9 cellular contexts compared by ENCODE assay signal in genomic region chr3:189144645-189145044, GRCh38. TPM values are rescaled to one million over a fixed set of nuclear protein-coding genes. Genes with fewer than 3 reads are reported as not detected.
A peak's percentile ranks its signal among the peaks of the same experiment; 100 is the strongest.
DNase-seq lines count a peak whose midpoint lies in the region; ATAC-seq and TF ChIP-seq lines count a peak whose summit lies in the region.
"Had no signal": no experiment of that assay in that cellular context is flagged by ENCODE, and none has a peak within 500 bp of the region (broad histone marks: within the 10 kb centered on the region; RNA-seq: fewer than 3 reads in every experiment).

No MANE protein-coding gene starts in this region.

- intact Hi-C loops in Right ventricle myocardium superior (cut with DNase I) = loop anchor here (5.0 kb wide), 2 partner anchors 187 to 1402 kb away; no protein-coding TSS in a partner anchor
- intact Hi-C loops in vagina (cut with DNase I) = loop anchor here (5.0 to 10.0 kb wide), 3 partner anchors 187 to 1410 kb away; no protein-coding TSS in a partner anchor

- ATAC-seq in Right ventricle myocardium superior (ENCODE audit: poor library complexity) (peak; percentile 67), RWPE2 (ENCODE audit: low read depth) (peak; percentile 56; the same call in 2 of the 3 replicates), foreskin keratinocyte (peak; percentile 20), GM21515 (IDR thresholded peaks at IDR 0.05; ENCODE audit: unreplicated experiment) (no peak)

- H3K9me3 ChIP-seq in right atrium auricular region = no peaks in the 10 kb centered on the region
- H3K9me3 ChIP-seq in RWPE2 (ENCODE audit: severe bottlenecking) = no peaks in the 10 kb centered on the region
- no peaks in the 10 kb centered on the region for H3K9me3 ChIP-seq in vagina

- peaks cover 0 to 5% of the 10 kb centered on the region in 2 donors for H3K4me1 ChIP-seq in right atrium auricular region
- H3K4me1 ChIP-seq in RWPE2 (ENCODE audit: insufficient read depth, poor library complexity, severe bottlenecking) = no peaks in the 10 kb centered on the region
- H3K4me1 ChIP-seq in foreskin keratinocyte = no peaks in the 10 kb centered on the region
- peaks cover 14% of the 10 kb centered on the region for H3K4me1 ChIP-seq in vagina
- H3K4me1 ChIP-seq: parathyroid adenoma had no signal

- H3K4me3 ChIP-seq in right atrium auricular region (no peak overlapping the region), RWPE2 (ENCODE audit: severe bottlenecking) (no peak overlapping the region), vagina (no peak overlapping the region)

- H3K27ac ChIP-seq in right atrium auricular region (no peak overlapping the region), RWPE2 (ENCODE audit: poor library complexity, severe bottlenecking) (no peak overlapping the region), foreskin keratinocyte (no peak overlapping the region), vagina (peak overlapping the region; percentile 36)
- H3K27ac ChIP-seq: parathyroid adenoma had no signal

- no peaks in the 10 kb centered on the region for H3K36me3 ChIP-seq in right atrium auricular region
- H3K36me3 ChIP-seq in RWPE2 (ENCODE audit: low read depth) = no peaks in the 10 kb centered on the region
- no peaks in the 10 kb centered on the region for H3K36me3 ChIP-seq in vagina

- no peak for TF ChIP-seq POLR2A in vagina (IDR thresholded peaks at IDR 0.05)
- TF ChIP-seq POLR2A in erythroblast (IDR thresholded peaks at IDR 0.05; ENCODE audit: low read length) = no peak

- no peak for DNase-seq in Right ventricle myocardium superior
- DNase-seq in right atrium auricular region (ENCODE audit: low spot score) = no peak
- DNase-seq in RWPE2 (ENCODE audit: low spot score) = no peak
- peak in 1 of 2 donors; percentile 27 for DNase-seq in foreskin keratinocyte
- no peak for DNase-seq in vagina (ENCODE audit: extremely low spot score in 2 of 2)
- no peak for DNase-seq in erythroblast (lab: John Stamatoyannopoulos, UW)
- no peak for DNase-seq in middle frontal gyrus (ENCODE audit: extremely low spot score, low spot score)

- TF ChIP-seq CTCF in right atrium auricular region (IDR thresholded peaks at IDR 0.05) (peak in 1 of 2 donors; percentile 49), RWPE2 (IDR thresholded peaks at IDR 0.05; ENCODE audit: poor library complexity, severe bottlenecking) (peak; percentile 42), foreskin keratinocyte (conservative IDR thresholded peaks at IDR 0.05) (peak; percentile 63), vagina (IDR thresholded peaks at IDR 0.05) (peak; percentile 18 to 28 (median 24))

- H3K27me3 ChIP-seq in right atrium auricular region (no peaks in the 10 kb centered on the region), RWPE2 (ENCODE audit: insufficient read depth, poor library complexity, severe bottlenecking) (peaks cover 3% of the 10 kb centered on the region), foreskin keratinocyte (peaks cover 47% of the 10 kb centered on the region), vagina (no peaks in the 10 kb centered on the region)

RNA-seq across cellular contexts. Expression of gene TPRG1, which starts 27.1 kb away (rescaled TPM):
- total RNA-seq in Right ventricle myocardium superior = 2.7 TPM
- 1 to 10 TPM in 1 of 2 donors, under 1 TPM in 1; 0.41 to 2.1 TPM for total RNA-seq in right atrium auricular region
- total RNA-seq in foreskin keratinocyte = 0.24 and 0.42 TPM in 2 replicates
- polyA plus RNA-seq in foreskin keratinocyte = 0.17 and 0.69 TPM in 2 replicates
- 21.6 TPM for total RNA-seq in vagina
